ENCODE assay signal across 25 cellular contexts in the genomic region with DNA sequence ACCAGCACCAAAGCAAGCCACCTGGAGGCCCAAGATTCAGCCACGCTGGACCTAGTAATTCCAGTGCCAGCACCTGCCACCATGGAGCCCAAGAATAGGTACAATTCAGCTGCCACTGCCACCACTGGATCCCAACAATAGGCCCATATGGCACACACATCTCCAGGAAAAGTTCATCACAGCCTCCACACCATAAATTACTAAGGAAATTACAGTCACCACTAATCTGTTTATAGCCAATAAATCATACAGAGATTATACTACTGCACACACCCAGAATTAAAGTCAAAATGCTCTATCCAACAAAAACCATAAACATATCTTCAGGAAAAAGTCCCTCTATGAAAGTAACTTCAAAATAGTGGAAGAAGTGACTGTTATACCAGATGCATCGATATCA.
"Had no signal": no experiment of that assay in that cellular context is flagged by ENCODE, and none has a peak within 500 bp of the region (broad histone marks: within the 10 kb centered on the region; RNA-seq: fewer than 3 reads in every experiment).

No MANE protein-coding gene starts in this region.

- H3K9me3 ChIP-seq: suprapubic skin, testis, thyroid gland, upper lobe of right lung, uterus had no signal

- H3K4me1 ChIP-seq: stomach, suprapubic skin, testis, thyroid gland, tibial artery, tibial nerve, transverse colon, upper lobe of left lung, upper lobe of right lung, uterus, vagina had no signal

- DNase-seq: stimulated activated CD4-positive, alpha-beta T cell treated with anti-CD3 and anti-CD28 coated beads, Interleukin-2, amount 100 ng/mL, for 48 hours; stimulated activated CD4-positive, alpha-beta T cell treated with anti-CD3 and anti-CD28 coated beads, Interleukin-4, amount 100 ng/mL, for 1 hour; stimulated activated CD4-positive, alpha-beta T cell treated with anti-CD3 and anti-CD28 coated beads, Interleukin-4, amount 100 ng/mL, for 24 hours; stimulated activated CD4-positive, alpha-beta T cell treated with anti-CD3 and anti-CD28 coated beads, Interleukin-4, amount 100 ng/mL, for 4 hours; stimulated activated CD8-positive, alpha-beta memory T cell treated with anti-CD3 and anti-CD28 coated beads, Interleukin-4, amount 100 ng/mL, for 48 hours; stimulated activated naive B cell treated with anti-CD40 and anti-IgM and Interleukin-4, amounts not matched to agents 10 μg/mL and 1 μg/mL and 100 μg/mL, for 72 hours; stimulated activated naive CD4-positive, alpha-beta T cell treated with Interleukin-2 at 50 U/mL for 16 hours; stimulated activated naive CD8-positive, alpha-beta T cell treated with anti-CD3 and anti-CD28 coated beads, Interleukin-15, amount 100 ng/mL, for 72 hours; stimulated activated naive CD8-positive, alpha-beta T cell treated with anti-CD3 and anti-CD28 coated beads, Interleukin-15, Interleukin-2, amounts not matched to agents 100 U/mL and 50 U/mL, for 24 hours; stomach; substantia nigra; testis; thyroid gland; tibial artery; transverse colon; trophoblast cell; upper lobe of left lung; uterus had no signal

- ATAC-seq: stimulated activated effector memory CD8-positive, alpha-beta T cell treated with anti-CD3 and anti-CD28 coated beads, Interleukin-12 subunit alpha, Interleukin-12 subunit beta, amount 100 ng/mL, for 72 hours; stimulated activated memory B cell treated with anti-CD40 and anti-IgM and Interleukin-4, amounts not matched to agents 10 μg/mL and 1 μg/mL and 100 μg/mL, for 72 hours; stimulated activated naive B cell treated with anti-CD40 and anti-IgM and Interleukin-4, amounts not matched to agents 10 μg/mL and 1 μg/mL and 100 μg/mL, for 72 hours; stimulated activated naive CD8-positive, alpha-beta T cell treated with anti-CD3 and anti-CD28 coated beads, Interleukin-15, amount 100 ng/mL, for 72 hours; stimulated activated naive CD8-positive, alpha-beta T cell treated with anti-CD3 and anti-CD28 coated beads, Interleukin-15, Interleukin-2, amounts not matched to agents 100 U/mL and 50 U/mL, for 24 hours; upper lobe of right lung had no signal

- H3K4me3 ChIP-seq: stomach, suprapubic skin, testis, thoracic aorta, thyroid gland, tibial artery, tibial nerve, transverse colon, upper lobe of left lung, upper lobe of right lung, uterus, vagina had no signal

- H3K27ac ChIP-seq: stomach, suprapubic skin, testis, thoracic aorta, thyroid gland, tibial artery, tibial nerve, transverse colon, upper lobe of left lung, upper lobe of right lung, uterus, vagina had no signal

- H3K36me3 ChIP-seq: stomach, suprapubic skin, thoracic aorta, thyroid gland, tibial artery, tibial nerve, transverse colon, upper lobe of left lung, upper lobe of right lung, uterus, vagina had no signal

- H3K27me3 ChIP-seq: stomach, suprapubic skin, testis, thyroid gland, tibial artery, tibial nerve, transverse colon, upper lobe of left lung, upper lobe of right lung, uterus, vagina had no signal
